ENCODE assay signal across 9 cellular contexts in genomic region chr19:4567584-4568071, GRCh38. TPM values are rescaled to one million over a fixed set of nuclear protein-coding genes. Genes with fewer than 3 reads are reported as not detected.
DNase-seq lines count a peak whose midpoint lies in the region; ATAC-seq and TF ChIP-seq lines count a peak whose summit lies in the region.
"Had no signal": no experiment of that assay in that cellular context is flagged by ENCODE, and none has a peak within 500 bp of the region (broad histone marks: within the 10 kb centered on the region; RNA-seq: fewer than 3 reads in every experiment).

No MANE protein-coding gene starts in this region.

- TF ChIP-seq POLR2A in testis (IDR thresholded peaks at IDR 0.05) = no peak
- TF ChIP-seq POLR2A in vagina (IDR thresholded peaks at IDR 0.05) = no peak

- no peak overlapping the region for H3K4me3 ChIP-seq in Caco-2 (ENCODE audit: low read depth, low read length)
- H3K4me3 ChIP-seq in LNCaP clone FGC (ENCODE audit: low read depth, low read length) = no peak overlapping the region
- no peak overlapping the region for H3K4me3 ChIP-seq in testis
- H3K4me3 ChIP-seq in vagina = no peak overlapping the region

- peak; percentile 80 to 88 for TF ChIP-seq CTCF in Caco-2 (IDR thresholded peaks at IDR 0.05; ENCODE audit: insufficient read depth in 1 of 2, low read depth in 1 of 2, low read length in 1 of 2, severe bottlenecking in 1 of 2, unreplicated experiment in 1 of 2)
- TF ChIP-seq CTCF in LNCaP clone FGC (IDR thresholded peaks at IDR 0.05; ENCODE audit: control insufficient read depth, extremely low read depth, insufficient read depth) = peak; percentile 73
- TF ChIP-seq CTCF in testis (IDR thresholded peaks at IDR 0.05) = peak; percentile 37 to 80 (median 73)
- TF ChIP-seq CTCF in vagina (IDR thresholded peaks at IDR 0.05) = peak in 1 of 3 experiments; percentile 43

- H3K27ac ChIP-seq in testis (no peak overlapping the region), vagina (no peak overlapping the region)

- no peaks in the 10 kb centered on the region for H3K9me3 Mint-ChIP-seq in Caco-2 (ENCODE audit: unreplicated experiment)
- no peaks in the 10 kb centered on the region for H3K9me3 Mint-ChIP-seq in activated CD4-positive, alpha-beta memory T cell treated with anti-CD3 and anti-CD28 coated beads for 36 hours
- H3K9me3 Mint-ChIP-seq in effector memory CD8-positive, alpha-beta T cell = no peaks in the 10 kb centered on the region
- no peaks in the 10 kb centered on the region for H3K9me3 Mint-ChIP-seq in natural killer cell treated with Interleukin-12 subunit alpha and Interleukin-12 subunit beta and Interleukin-15 and Interleukin-18, amount 100 ng/mL, for 72 hours
- H3K9me3 Mint-ChIP-seq: IgD-negative memory B cell had no signal

- no peaks in the 10 kb centered on the region for H3K36me3 Mint-ChIP-seq in Caco-2 (ENCODE audit: insufficient read depth, unreplicated experiment)
- H3K36me3 Mint-ChIP-seq in activated CD4-positive, alpha-beta memory T cell treated with anti-CD3 and anti-CD28 coated beads for 36 hours = no peaks in the 10 kb centered on the region
- H3K36me3 Mint-ChIP-seq in effector memory CD8-positive, alpha-beta T cell (ENCODE audit: insufficient read depth) = no peaks in the 10 kb centered on the region
- H3K36me3 Mint-ChIP-seq in natural killer cell treated with Interleukin-12 subunit alpha and Interleukin-12 subunit beta and Interleukin-15 and Interleukin-18, amount 100 ng/mL, for 72 hours = no peaks in the 10 kb centered on the region
- H3K36me3 Mint-ChIP-seq: IgD-negative memory B cell had no signal

- H3K27me3 Mint-ChIP-seq in Caco-2 (ENCODE audit: insufficient read depth, unreplicated experiment) = no peaks in the 10 kb centered on the region
- peaks cover 9% of the 10 kb centered on the region for H3K27me3 Mint-ChIP-seq in activated CD4-positive, alpha-beta memory T cell treated with anti-CD3 and anti-CD28 coated beads for 36 hours
- peaks cover 12 to 22% of the 10 kb centered on the region in 2 donors for H3K27me3 Mint-ChIP-seq in effector memory CD8-positive, alpha-beta T cell
- H3K27me3 Mint-ChIP-seq in natural killer cell treated with Interleukin-12 subunit alpha and Interleukin-12 subunit beta and Interleukin-15 and Interleukin-18, amount 100 ng/mL, for 72 hours = peaks cover 0 to 2% of the 10 kb centered on the region in 2 donors

- no TSS peak for BruUV-seq in Caco-2 (replicated peaks; lab: Mats Ljungman, UMichigan)

- peak; percentile 72 to 75 for DNase-seq in Caco-2
- DNase-seq in LNCaP clone FGC (ENCODE audit: low read depth) = no peak
- DNase-seq in activated CD4-positive, alpha-beta memory T cell treated with anti-CD3 and anti-CD28 coated beads for 36 hours = peak; percentile 80
- peak; percentile 56 to 62 (median 57) for DNase-seq in effector memory CD8-positive, alpha-beta T cell
- DNase-seq in natural killer cell treated with Interleukin-12 subunit alpha and Interleukin-12 subunit beta and Interleukin-15 and Interleukin-18, amount 100 ng/mL, for 72 hours (ENCODE audit: low spot score) = no peak
- DNase-seq in testis = peak; percentile 74
- DNase-seq in vagina (ENCODE audit: extremely low spot score in 2 of 2) = no peak
- no peak for DNase-seq in GOT3 (lab: John Stamatoyannopoulos, UW)

- H3K27ac Mint-ChIP-seq in Caco-2 (ENCODE audit: unreplicated experiment) = no peak overlapping the region
- no peak overlapping the region for H3K27ac Mint-ChIP-seq in activated CD4-positive, alpha-beta memory T cell treated with anti-CD3 and anti-CD28 coated beads for 36 hours
- H3K27ac Mint-ChIP-seq in effector memory CD8-positive, alpha-beta T cell = no peak overlapping the region
- no peak overlapping the region for H3K27ac Mint-ChIP-seq in natural killer cell treated with Interleukin-12 subunit alpha and Interleukin-12 subunit beta and Interleukin-15 and Interleukin-18, amount 100 ng/mL, for 72 hours
- H3K27ac Mint-ChIP-seq: IgD-negative memory B cell had no signal

- H3K36me3 ChIP-seq in Caco-2 (ENCODE audit: control insufficient read depth, insufficient read depth, low read length) (no peaks in the 10 kb centered on the region), testis (ENCODE audit: low read depth, missing control alignments) (no peaks in the 10 kb centered on the region), vagina (no peaks in the 10 kb centered on the region)

- CTCF ChIA-PET in Caco-2 (lab: Charles Lee) = interaction anchor here (0.5 to 1.2 kb wide), 5 partner anchors 19 to 69 kb away, joined by 3 to 7 read pairs (median 5); partner anchors contain the start of gene PLIN5
- CTCF ChIA-PET in activated CD4-positive, alpha-beta memory T cell treated with anti-CD3 and anti-CD28 coated beads for 36 hours (lab: Charles Lee) = interaction anchor here (0.6 to 5.8 kb wide), 12 partner anchors 8 to 1077 kb away, joined by 3 to 66 read pairs (median 4); partner anchors contain the start of gene PLIN5

- POLR2A ChIA-PET in Caco-2 (lab: Charles Lee) = no interaction called here
- POLR2A ChIA-PET in activated CD4-positive, alpha-beta memory T cell treated with anti-CD3 and anti-CD28 coated beads for 36 hours (lab: Charles Lee) = no interaction called here

- intact Hi-C loops in Caco-2 (cut with micrococcal nuclease; ENCODE audit: unreplicated experiment) (loop anchor here (5.0 kb wide), 1 partner anchor 235 kb away; no protein-coding TSS in a partner anchor), testis (cut with DNase I; ENCODE audit: low total_unique reads) (no loop called here), vagina (cut with DNase I) (no loop called here)
- intact Hi-C loops in activated CD4-positive, alpha-beta memory T cell treated with anti-CD3 and anti-CD28 coated beads for 36 hours (cut with micrococcal nuclease) = no loop called here

- no peak overlapping the region for H3K4me3 Mint-ChIP-seq in Caco-2 (ENCODE audit: unreplicated experiment)
- H3K4me3 Mint-ChIP-seq in activated CD4-positive, alpha-beta memory T cell treated with anti-CD3 and anti-CD28 coated beads for 36 hours = no peak overlapping the region
- H3K4me3 Mint-ChIP-seq in effector memory CD8-positive, alpha-beta T cell = no peak overlapping the region
- H3K4me3 Mint-ChIP-seq in natural killer cell treated with Interleukin-12 subunit alpha and Interleukin-12 subunit beta and Interleukin-15 and Interleukin-18, amount 100 ng/mL, for 72 hours = no peak overlapping the region

- no peaks in the 10 kb centered on the region for H3K4me1 Mint-ChIP-seq in Caco-2 (ENCODE audit: low read depth, unreplicated experiment)
- H3K4me1 Mint-ChIP-seq in activated CD4-positive, alpha-beta memory T cell treated with anti-CD3 and anti-CD28 coated beads for 36 hours (ENCODE audit: low read depth) = no peaks in the 10 kb centered on the region
- H3K4me1 Mint-ChIP-seq in effector memory CD8-positive, alpha-beta T cell (ENCODE audit: low read depth in 2 of 2) = no peaks in the 10 kb centered on the region
- no peaks in the 10 kb centered on the region for H3K4me1 Mint-ChIP-seq in natural killer cell treated with Interleukin-12 subunit alpha and Interleukin-12 subunit beta and Interleukin-15 and Interleukin-18, amount 100 ng/mL, for 72 hours (ENCODE audit: low read depth in 2 of 2)
- H3K4me1 Mint-ChIP-seq: IgD-negative memory B cell had no signal

- 39 to 49% methylated on average over 14 of the region's 14 CpGs for WGBS in testis, 2 donors

- H3K9me3 ChIP-seq in Caco-2 (no peaks in the 10 kb centered on the region), testis (no peaks in the 10 kb centered on the region), vagina (no peaks in the 10 kb centered on the region)

- ATAC-seq in effector memory CD8-positive, alpha-beta T cell (replicated peaks) = peak; percentile 58
- ATAC-seq in natural killer cell treated with Interleukin-12 subunit alpha and Interleukin-12 subunit beta and Interleukin-15 and Interleukin-18, amount 100 ng/mL, for 72 hours = peak; percentile 18 to 71

- H3K4me1 ChIP-seq in Caco-2 (no peaks in the 10 kb centered on the region), testis (no peaks in the 10 kb centered on the region), vagina (no peaks in the 10 kb centered on the region)

- H3K27me3 ChIP-seq in Caco-2 (replicated peaks; ENCODE audit: control insufficient read depth, insufficient read depth, low read length) (no peaks in the 10 kb centered on the region), testis (no peaks in the 10 kb centered on the region), vagina (no peaks in the 10 kb centered on the region)

RNA-seq across cellular contexts. Expression of gene SEMA6B, which starts 8.1 kb away (rescaled TPM):
- total RNA-seq in Caco-2 (2022) = 0.39 and 0.44 TPM in 2 replicates
- under 1 TPM in 1 of 2 experiments, not detected in 1; 0.19 TPM for total RNA-seq in activated CD4-positive, alpha-beta memory T cell treated with anti-CD3 and anti-CD28 coated beads for 36 hours
- total RNA-seq in natural killer cell treated with Interleukin-12 subunit alpha and Interleukin-12 subunit beta and Interleukin-15 and Interleukin-18, amount 100 ng/mL, for 72 hours = under 1 TPM in 1 of 2 donors, not detected in 1; 0.14 TPM
- total RNA-seq in testis = 1 to 10 TPM; 3.5 to 4.2 TPM
- 5.0 TPM for polyA plus RNA-seq in testis (ENCODE audit: insufficient read depth, low read depth, low replicate concordance)
- total RNA-seq in vagina = 8.3 TPM
- polyA plus RNA-seq: IgD-negative memory B cell had no signal

RNA-seq across cellular contexts. Expression of gene LRG1, which starts 27.8 kb away (rescaled TPM):
- total RNA-seq in Caco-2 (2022) (0.32 and 0.61 TPM in 2 replicates), testis (under 1 TPM; 0.24 to 0.25 TPM), vagina (6.9 TPM)
- under 1 TPM; 0.88 to 0.92 TPM for total RNA-seq in activated CD4-positive, alpha-beta memory T cell treated with anti-CD3 and anti-CD28 coated beads for 36 hours
- under 1 TPM in 1 of 2 donors, not detected in 1; 0.36 TPM for total RNA-seq in natural killer cell treated with Interleukin-12 subunit alpha and Interleukin-12 subunit beta and Interleukin-15 and Interleukin-18, amount 100 ng/mL, for 72 hours
- 0.58 TPM for polyA plus RNA-seq in testis (ENCODE audit: insufficient read depth, low read depth, low replicate concordance)

RNA-seq across cellular contexts. Expression of gene PLIN5, which starts 32.6 kb away (rescaled TPM):
- total RNA-seq in Caco-2 (2022) (0.73 and 0.84 TPM in 2 replicates), testis (1 to 10 TPM; 7.4 to 8.5 TPM), vagina (8.8 TPM)
- under 1 TPM; 0.17 to 0.31 TPM for total RNA-seq in activated CD4-positive, alpha-beta memory T cell treated with anti-CD3 and anti-CD28 coated beads for 36 hours
- not detected for total RNA-seq in natural killer cell treated with Interleukin-12 subunit alpha and Interleukin-12 subunit beta and Interleukin-15 and Interleukin-18, amount 100 ng/mL, for 72 hours
- 3.8 TPM for polyA plus RNA-seq in testis (ENCODE audit: insufficient read depth, low read depth, low replicate concordance)
- polyA plus RNA-seq: IgD-negative memory B cell had no signal

RNA-seq across cellular contexts. Expression of gene PLIN4, which starts 49.3 kb away (rescaled TPM):
- total RNA-seq in Caco-2 (2022) (0.09 and 0.21 TPM in 2 replicates), testis (1 to 10 TPM; 2.8 to 3.7 TPM), vagina (69.5 TPM)
- under 1 TPM in 1 of 2 experiments, not detected in 1; 0.02 TPM for total RNA-seq in activated CD4-positive, alpha-beta memory T cell treated with anti-CD3 and anti-CD28 coated beads for 36 hours
- total RNA-seq in natural killer cell treated with Interleukin-12 subunit alpha and Interleukin-12 subunit beta and Interleukin-15 and Interleukin-18, amount 100 ng/mL, for 72 hours = not detected
- 4.0 TPM for polyA plus RNA-seq in testis (ENCODE audit: insufficient read depth, low read depth, low replicate concordance)

Comparison
In these comparisons a context has a peak if more than half of its experiments do, and no peak if none do; other contexts are left out.
1. DNase-seq: peak in Caco-2 (2 of 2), activated CD4-positive, alpha-beta memory T cell treated with anti-CD3 and anti-CD28 coated beads for 36 hours (single experiment), effector memory CD8-positive, alpha-beta T cell (3 of 3) and testis (single experiment); none in LNCaP clone FGC (single experiment), natural killer cell treated with Interleukin-12 subunit alpha and Interleukin-12 subunit beta and Interleukin-15 and Interleukin-18, amount 100 ng/mL, for 72 hours (single experiment), vagina (0 of 2) and GOT3 (single experiment).